12 cellular contexts compared by ENCODE assay signal in genomic region chr1:208013210-208013609, GRCh38.
A peak's percentile ranks its signal among the peaks of the same experiment; 100 is the strongest.
DNase-seq lines count a peak whose midpoint lies in the region; FAIRE-seq and TF ChIP-seq lines count a peak whose summit lies in the region.
"Had no signal": no experiment of that assay in that cellular context is flagged by ENCODE, and none has a peak within 500 bp of the region (broad histone marks: within the 10 kb centered on the region; RNA-seq: fewer than 3 reads in every experiment).

No MANE protein-coding gene starts in this region.

- DNase-seq in DMS 273 (lab: John Stamatoyannopoulos, UW; ENCODE audit: unreplicated experiment), result peak; percentile 57
- peak; percentile 41 for DNase-seq in NCI-H1694 (lab: John Stamatoyannopoulos, UW)
- peak; percentile 46 for DNase-seq in SK-N-DZ (ENCODE audit: low spot score)
- no peak for DNase-seq in neural crest cell (ENCODE audit: low read depth, low spot score)
- no peak for DNase-seq in T1000 (lab: John Stamatoyannopoulos, UW)
- DNase-seq in GM12892 (ENCODE audit: insufficient read length), result no peak
- DNase-seq: Caco-2; CD8-positive, alpha-beta memory T cell; GM23248; H7 had no signal

- no peaks in the 10 kb centered on the region for H3K27me3 Mint-ChIP-seq in neural crest cell (ENCODE audit: low read depth)

- H3K36me3 Mint-ChIP-seq in neural crest cell (ENCODE audit: low read depth), result no peaks in the 10 kb centered on the region
- H3K36me3 Mint-ChIP-seq: CD8-positive, alpha-beta memory T cell had no signal

- peak overlapping the region; percentile 70 for H3K27ac Mint-ChIP-seq in neural crest cell (ENCODE audit: unreplicated experiment)
- H3K27ac Mint-ChIP-seq: CD8-positive, alpha-beta memory T cell had no signal

- no peaks in the 10 kb centered on the region for H3K9me3 Mint-ChIP-seq in neural crest cell
- H3K9me3 Mint-ChIP-seq: CD8-positive, alpha-beta memory T cell had no signal

- H3K4me1 Mint-ChIP-seq in neural crest cell, result no peaks in the 10 kb centered on the region
- H3K4me1 Mint-ChIP-seq: CD8-positive, alpha-beta memory T cell had no signal

- H3K4me3 Mint-ChIP-seq in neural crest cell, result no peak overlapping the region
- H3K4me3 Mint-ChIP-seq: CD8-positive, alpha-beta memory T cell had no signal

- TF ChIP-seq CTCF in neural crest cell (conservative IDR thresholded peaks at IDR 0.05), result no peak

- no peak for FAIRE-seq in GM12892 (lab: Jason Lieb, UNC)
- FAIRE-seq: A549, GM18507 had no signal

- no peak for TF ChIP-seq POLR2A in GM12892 (IDR thresholded peaks at IDR 0.05; ENCODE audit: low read depth, low read length)

Comparison
In these comparisons a context has a peak if more than half of its experiments do, and no peak if none do; other contexts are left out.
1. DNase-seq: peak in DMS 273 (single experiment), NCI-H1694 (single experiment) and SK-N-DZ (single experiment); none in neural crest cell (single experiment), T1000 (single experiment) and GM12892 (single experiment).